Comparison of ENCODE assay signal across 14 cellular contexts in the genomic region with DNA sequence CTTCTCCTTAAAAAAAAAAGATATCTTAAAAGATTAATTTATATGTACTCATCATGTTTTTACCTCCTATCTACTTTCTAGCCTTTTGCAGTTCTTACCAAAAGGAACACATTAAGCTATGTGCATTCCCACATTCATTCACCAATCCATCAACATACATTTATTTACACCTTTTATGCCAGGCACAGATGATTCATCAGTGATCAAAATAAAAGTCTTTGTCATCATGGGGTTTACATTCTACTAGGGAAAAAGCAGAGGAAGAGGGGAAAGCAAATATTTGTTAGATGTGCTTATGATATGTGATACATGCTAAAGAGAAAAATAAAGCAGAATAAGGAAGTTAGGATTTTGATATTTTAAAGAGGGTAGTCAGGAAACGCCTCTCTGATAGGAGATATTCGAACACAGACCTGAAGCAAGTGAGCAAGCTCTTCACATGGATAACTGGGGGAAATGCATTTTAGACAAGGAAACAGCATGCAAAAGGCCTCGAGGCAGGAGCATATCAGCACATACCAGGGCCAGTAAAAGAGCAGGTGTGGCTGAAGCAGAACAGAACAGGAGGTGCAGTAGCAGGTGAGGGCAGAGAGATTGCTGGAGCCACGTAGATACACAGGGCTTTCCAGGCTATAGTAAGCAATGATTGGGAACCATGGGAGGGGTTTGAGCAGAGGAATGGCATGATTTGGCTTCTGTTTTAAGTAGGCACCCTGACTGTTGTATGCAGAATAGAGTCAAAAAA.
DNase-seq lines count a peak whose midpoint lies in the region; ATAC-seq, FAIRE-seq and TF ChIP-seq lines count a peak whose summit lies in the region.
"Had no signal": no experiment of that assay in that cellular context is flagged by ENCODE, and none has a peak within 500 bp of the region (broad histone marks: within the 10 kb centered on the region; RNA-seq: fewer than 3 reads in every experiment).

No MANE protein-coding gene starts in this region.

- ATAC-seq in RWPE2 (ENCODE audit: low read depth), result peak; percentile 50

- H3K9me3 ChIP-seq in RWPE2 (ENCODE audit: severe bottlenecking), result no peaks in the 10 kb centered on the region
- H3K9me3 ChIP-seq in kidney (ENCODE audit: control insufficient read depth in 1 of 2, low read length in 2 of 2), result no peaks in the 10 kb centered on the region
- H3K9me3 ChIP-seq: BE2C, SJCRH30 had no signal

- H3K9me3 Mint-ChIP-seq in progenitor cell of endocrine pancreas (ENCODE audit: low read depth), result no peaks in the 10 kb centered on the region
- H3K9me3 Mint-ChIP-seq: activated T-cell treated with anti-CD3 and anti-CD28 coated beads, Interleukin-2, amount 50 U/mL, for 24 hours had no signal

- peaks cover 5% of the 10 kb centered on the region for H3K4me1 Mint-ChIP-seq in progenitor cell of endocrine pancreas (ENCODE audit: low read depth)

- H3K4me3 Mint-ChIP-seq in progenitor cell of endocrine pancreas (ENCODE audit: low read depth), result no peak overlapping the region
- H3K4me3 Mint-ChIP-seq: activated T-cell treated with anti-CD3 and anti-CD28 coated beads, Interleukin-2, amount 50 U/mL, for 24 hours had no signal

- FAIRE-seq in H54 (lab: Jason Lieb, UNC), result peak; percentile 83
- peak; percentile 41 for FAIRE-seq in kidney (lab: Jason Lieb, UNC)

- DNase-seq in H54 (ENCODE audit: insufficient read length, low spot score), result no peak
- no peak for DNase-seq in RWPE2 (ENCODE audit: low spot score)
- no peak for DNase-seq in kidney
- DNase-seq in superior temporal gyrus (ENCODE audit: extremely low spot score), result no peak
- DNase-seq in Kasumi-1 (lab: John Stamatoyannopoulos, UW), result no peak
- no peak for DNase-seq in progenitor cell of endocrine pancreas (ENCODE audit: low spot score, unreplicated experiment)
- no peak for DNase-seq in DMS 273 treated with DMSO at 0.1 percent for 48 hours (lab: John Stamatoyannopoulos, UW)
- DNase-seq: activated CD4-positive, CD25-positive, alpha-beta regulatory T cell; activated T-cell treated with anti-CD3 and anti-CD28 coated beads, Interleukin-2, amount 50 U/mL, for 24 hours; BE2C; SJCRH30; stimulated activated CD4-positive, alpha-beta T cell treated with anti-CD3 and anti-CD28 coated beads, Interleukin-4, amount 100 ng/mL, for 1 hour; stimulated activated naive CD4-positive, alpha-beta T cell had no signal

- no peak for TF ChIP-seq POLR2A in H54 (IDR thresholded peaks at IDR 0.05; ENCODE audit: low read depth, low read length)

- H3K27ac ChIP-seq in C4-2B, result peak overlapping the region; percentile 49
- H3K27ac ChIP-seq in RWPE2 (ENCODE audit: poor library complexity, severe bottlenecking), result peak overlapping the region; percentile 29
- no peak overlapping the region for H3K27ac ChIP-seq in kidney (ENCODE audit: low read depth in 2 of 2, low read length in 2 of 2)
- H3K27ac ChIP-seq: SJCRH30 had no signal

- no peaks in the 10 kb centered on the region for H3K36me3 Mint-ChIP-seq in progenitor cell of endocrine pancreas (ENCODE audit: insufficient read depth)

- H3K27ac Mint-ChIP-seq in progenitor cell of endocrine pancreas, result no peak overlapping the region
- H3K27ac Mint-ChIP-seq: activated T-cell treated with anti-CD3 and anti-CD28 coated beads, Interleukin-2, amount 50 U/mL, for 24 hours had no signal

- no peak overlapping the region for H3K4me3 ChIP-seq in RWPE2 (ENCODE audit: severe bottlenecking)
- H3K4me3 ChIP-seq in kidney (ENCODE audit: low read length in 2 of 2), result no peak overlapping the region
- H3K4me3 ChIP-seq: SJCRH30 had no signal

- peaks cover 23% of the 10 kb centered on the region for H3K4me1 ChIP-seq in RWPE2 (ENCODE audit: insufficient read depth, poor library complexity, severe bottlenecking)
- H3K4me1 ChIP-seq in kidney (ENCODE audit: control insufficient read depth in 1 of 2, insufficient read depth in 1 of 2, low read depth in 1 of 2, low read length in 2 of 2), result peaks cover 3 to 5% of the 10 kb centered on the region in 2 donors

- intact Hi-C loops in kidney (cut with DNase I), result no loop called here

- no peaks in the 10 kb centered on the region for H3K27me3 ChIP-seq in RWPE2 (ENCODE audit: insufficient read depth, poor library complexity, severe bottlenecking)
- H3K27me3 ChIP-seq: BE2C, SJCRH30 had no signal

- H3K27me3 Mint-ChIP-seq in progenitor cell of endocrine pancreas, result no peaks in the 10 kb centered on the region
- H3K27me3 Mint-ChIP-seq: activated T-cell treated with anti-CD3 and anti-CD28 coated beads, Interleukin-2, amount 50 U/mL, for 24 hours had no signal

- TF ChIP-seq CTCF in C4-2B (conservative IDR thresholded peaks at IDR 0.05) (no peak), RWPE2 (IDR thresholded peaks at IDR 0.05; ENCODE audit: poor library complexity, severe bottlenecking) (no peak), kidney (IDR thresholded peaks at IDR 0.05; ENCODE audit: borderline replicate concordance, extremely low read depth, insufficient read depth) (no peak), progenitor cell of endocrine pancreas (IDR thresholded peaks at IDR 0.05; ENCODE audit: unreplicated experiment) (no peak)

- H3K36me3 ChIP-seq in RWPE2 (ENCODE audit: low read depth) (no peaks in the 10 kb centered on the region), kidney (ENCODE audit: control insufficient read depth in 1 of 2, insufficient read depth in 2 of 2, low read length in 2 of 2) (no peaks in the 10 kb centered on the region)
- H3K36me3 ChIP-seq: BE2C, SJCRH30 had no signal

- no peak overlapping the region for H3K9ac ChIP-seq in kidney (ENCODE audit: low read length in 2 of 2)

Comparison
In these comparisons a context has a peak if more than half of its experiments do, and no peak if none do; other contexts are left out.
1. H3K27ac ChIP-seq: peak in C4-2B (single experiment) and RWPE2 (single experiment); none in kidney (0 of 2).